ENCODE assay signal across 10 cellular contexts in the genomic region with DNA sequence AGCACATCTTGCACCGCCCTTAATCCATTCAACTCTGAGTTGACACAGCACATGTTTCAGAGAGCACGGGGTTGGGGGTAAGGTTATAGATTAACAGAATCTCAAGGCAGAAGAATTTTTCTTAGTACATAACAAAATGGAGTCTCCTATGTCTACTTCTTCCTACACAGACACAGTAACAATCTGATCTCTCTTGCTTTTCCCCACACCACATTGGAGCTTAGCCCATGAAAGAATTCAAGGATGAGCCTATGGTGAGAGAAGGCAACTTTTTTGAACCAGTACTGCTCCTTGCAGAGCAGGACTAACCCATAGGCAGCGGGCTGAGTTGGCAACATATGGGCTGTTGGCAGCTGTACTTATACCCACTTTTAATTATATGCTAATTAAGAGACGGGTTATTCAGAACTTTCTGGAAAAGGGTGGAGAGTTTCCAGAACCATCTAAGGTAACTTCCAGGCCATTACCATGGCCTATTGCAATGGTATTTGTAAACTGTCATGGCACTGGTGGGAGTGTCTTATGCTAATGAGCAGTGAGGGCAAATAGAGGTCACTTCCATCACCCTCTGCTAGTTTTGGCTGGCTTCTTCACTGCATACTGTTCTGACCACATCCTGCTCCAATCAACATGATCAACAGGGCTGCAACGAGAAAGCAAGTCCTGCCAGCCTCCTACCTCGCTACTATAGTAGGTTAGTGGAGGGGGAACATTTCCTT. TPM values are rescaled to one million over a fixed set of nuclear protein-coding genes. Genes with fewer than 3 reads are reported as not detected.
DNase-seq lines count a peak whose midpoint lies in the region; ATAC-seq and TF ChIP-seq lines count a peak whose summit lies in the region.
"Not testable (repeated sequence)": the region's sequence is repeated elsewhere in the genome, so short reads cannot be mapped to it uniquely, and the experiment has no call there.
"Had no signal": no experiment of that assay in that cellular context is flagged by ENCODE, and none has a peak within 500 bp of the region (broad histone marks: within the 10 kb centered on the region; RNA-seq: fewer than 3 reads in every experiment).

No MANE protein-coding gene starts in this region.

- H3K27me3 ChIP-seq in layer of hippocampus (ENCODE audit: control insufficient read depth, insufficient read depth, low read length) = not testable (repeated sequence)

- BruUV-seq in OCI-LY7 (replicated peaks; lab: Mats Ljungman, UMichigan) = not testable (repeated sequence)

- CTCF ChIA-PET in OCI-LY7 (lab: Charles Lee; ENCODE audit: unreplicated experiment); activated CD4-positive, alpha-beta memory T cell treated with anti-CD3 and anti-CD28 coated beads, Interleukin-2, amount 10 ng/mL, durations not matched to agents 7 days and 5 days (lab: Charles Lee): not testable (repeated sequence)

- intact Hi-C loops in OCI-LY7 (cut with micrococcal nuclease; ENCODE audit: unreplicated experiment) = not testable (repeated sequence)

- DNase-seq in EH (ENCODE audit: low read depth) (peak; percentile 83), OCI-LY7 (ENCODE audit: low spot score) (peak; percentile 53)
- peak; percentile 81 for DNase-seq in activated CD4-positive, alpha-beta memory T cell treated with anti-CD3 and anti-CD28 coated beads, Interleukin-2, amount 10 ng/mL, durations not matched to agents 7 days and 5 days
- DNase-seq in stimulated activated naive CD8-positive, alpha-beta T cell treated with anti-CD3 and anti-CD28 coated beads, Interleukin-15, Interleukin-2, amounts not matched to agents 100 U/mL and 50 U/mL, for 24 hours = peak; percentile 27

- H3K27ac ChIP-seq in OCI-LY7 (ENCODE audit: low read depth, low read length, poor library complexity, severe bottlenecking) = not testable (repeated sequence)
- H3K27ac ChIP-seq in cingulate gyrus (ENCODE audit: low read depth, low read length) = peak overlapping the region; percentile 2
- H3K27ac ChIP-seq in layer of hippocampus (ENCODE audit: low read depth, low read length) = peak overlapping the region; percentile 62

- H3K9me3 Mint-ChIP-seq in activated CD4-positive, alpha-beta memory T cell treated with anti-CD3 and anti-CD28 coated beads, Interleukin-2, amount 10 ng/mL, durations not matched to agents 7 days and 5 days = not testable (repeated sequence)

- H3K36me3 Mint-ChIP-seq in activated CD4-positive, alpha-beta memory T cell treated with anti-CD3 and anti-CD28 coated beads, Interleukin-2, amount 10 ng/mL, durations not matched to agents 7 days and 5 days (ENCODE audit: low read depth) = not testable (repeated sequence)

- not testable (repeated sequence) for H2AFZ ChIP-seq in OCI-LY7 (ENCODE audit: low read length)

- POLR2A ChIA-PET in OCI-LY7 (lab: Charles Lee) = interaction anchor here (0.6 kb wide), 1 partner anchor 602 kb away, joined by 3 read pairs; no protein-coding TSS in a partner anchor
- POLR2A ChIA-PET in activated CD4-positive, alpha-beta memory T cell treated with anti-CD3 and anti-CD28 coated beads, Interleukin-2, amount 10 ng/mL, durations not matched to agents 7 days and 5 days (lab: Charles Lee) = interaction anchor here (1.1 kb wide), 1 partner anchor 7 kb away, joined by 3 read pairs; no protein-coding TSS in a partner anchor

- H3K27ac Mint-ChIP-seq in activated CD4-positive, alpha-beta memory T cell treated with anti-CD3 and anti-CD28 coated beads, Interleukin-2, amount 10 ng/mL, durations not matched to agents 7 days and 5 days = peak overlapping the region; percentile 63

- H3K27me3 Mint-ChIP-seq in activated CD4-positive, alpha-beta memory T cell treated with anti-CD3 and anti-CD28 coated beads, Interleukin-2, amount 10 ng/mL, durations not matched to agents 7 days and 5 days = not testable (repeated sequence)

- not testable (repeated sequence) for H3K4me2 ChIP-seq in OCI-LY7 (ENCODE audit: low read length)

- H3K36me3 ChIP-seq in OCI-LY7 (ENCODE audit: insufficient read depth, low read length) = not testable (repeated sequence)

- not testable (repeated sequence) for H3K79me2 ChIP-seq in OCI-LY7 (ENCODE audit: insufficient read depth, low read depth, low read length)

- H3K4me3 ChIP-seq in OCI-LY7 (ENCODE audit: low read depth, low read length, poor library complexity, severe bottlenecking) = not testable (repeated sequence)

- not testable (repeated sequence) for H4K20me1 ChIP-seq in OCI-LY7 (ENCODE audit: insufficient read depth, low read length)

- TF ChIP-seq CTCF in OCI-LY7 (conservative IDR thresholded peaks at IDR 0.05; ENCODE audit: low read length) = not testable (repeated sequence)

- H3K9me2 ChIP-seq in OCI-LY7 (ENCODE audit: insufficient read depth, low read length) = not testable (repeated sequence)

- peak overlapping the region; percentile 58 for H3K4me3 Mint-ChIP-seq in activated CD4-positive, alpha-beta memory T cell treated with anti-CD3 and anti-CD28 coated beads, Interleukin-2, amount 10 ng/mL, durations not matched to agents 7 days and 5 days

- not testable (repeated sequence) for H3K9me3 ChIP-seq in OCI-LY7 (ENCODE audit: low read length)

- ATAC-seq in GM21390 (IDR thresholded peaks at IDR 0.05; ENCODE audit: unreplicated experiment) (peak; percentile 76), HG03432 (IDR thresholded peaks at IDR 0.05; ENCODE audit: unreplicated experiment) (peak; percentile 87)
- peak; percentile 74 for ATAC-seq in stimulated activated naive CD8-positive, alpha-beta T cell treated with anti-CD3 and anti-CD28 coated beads, Interleukin-15, Interleukin-2, amounts not matched to agents 100 U/mL and 50 U/mL, for 24 hours

- H3K4me1 Mint-ChIP-seq in activated CD4-positive, alpha-beta memory T cell treated with anti-CD3 and anti-CD28 coated beads, Interleukin-2, amount 10 ng/mL, durations not matched to agents 7 days and 5 days = peaks cover 52% of the 10 kb centered on the region

- H3K4me1 ChIP-seq in OCI-LY7 (ENCODE audit: insufficient read depth, low read length, poor library complexity, severe bottlenecking) = not testable (repeated sequence)

RNA-seq across cellular contexts. Expression of a gene that starts 5.4 kb away (rescaled TPM):
- 6.5 and 6.8 TPM in 2 replicates for total RNA-seq in OCI-LY7 (2014; rRNA removed; shearing (Covaris generic))
- total RNA-seq in OCI-LY7 (2022) = 1.3 and 1.4 TPM in 2 replicates
- total RNA-seq in activated CD4-positive, alpha-beta memory T cell treated with anti-CD3 and anti-CD28 coated beads, Interleukin-2, amount 10 ng/mL, durations not matched to agents 7 days and 5 days = 100 to 1,000 TPM; 104 to 106 TPM
- total RNA-seq: neural crest cell had no signal

RNA-seq across cellular contexts. Expression of a gene that starts 25.3 kb away (rescaled TPM):
- not detected in 2 replicates for total RNA-seq in OCI-LY7 (2014; rRNA removed; shearing (Covaris generic))
- not detected in 2 replicates for total RNA-seq in OCI-LY7 (2022)
- not detected for total RNA-seq in activated CD4-positive, alpha-beta memory T cell treated with anti-CD3 and anti-CD28 coated beads, Interleukin-2, amount 10 ng/mL, durations not matched to agents 7 days and 5 days
- total RNA-seq: cerebellum, neural crest cell had no signal

RNA-seq across cellular contexts. Expression of a gene that starts 31.9 kb away (rescaled TPM):
- total RNA-seq in OCI-LY7 (2014; rRNA removed; shearing (Covaris generic)) = not detected in 2 replicates
- not detected in 2 replicates for total RNA-seq in OCI-LY7 (2022)
- not detected for total RNA-seq in activated CD4-positive, alpha-beta memory T cell treated with anti-CD3 and anti-CD28 coated beads, Interleukin-2, amount 10 ng/mL, durations not matched to agents 7 days and 5 days
- total RNA-seq: cerebellum, neural crest cell had no signal

RNA-seq across cellular contexts. Expression of a gene that starts 40.3 kb away (rescaled TPM):
- total RNA-seq in OCI-LY7 (2014; rRNA removed; shearing (Covaris generic)) = not detected in 2 replicates
- total RNA-seq in OCI-LY7 (2022) = not detected in 2 replicates
- total RNA-seq in activated CD4-positive, alpha-beta memory T cell treated with anti-CD3 and anti-CD28 coated beads, Interleukin-2, amount 10 ng/mL, durations not matched to agents 7 days and 5 days = not detected

Comparison
In these comparisons a context has a peak if more than half of its experiments do, and no peak if none do; other contexts are left out.
1. DNase-seq: peak in every context shown above with its lines; median percentile 83 in EH; 81 in activated CD4-positive, alpha-beta memory T cell treated with anti-CD3 and anti-CD28 coated beads, Interleukin-2, amount 10 ng/mL, durations not matched to agents 7 days and 5 days; 53 in OCI-LY7; 27 in stimulated activated naive CD8-positive, alpha-beta T cell treated with anti-CD3 and anti-CD28 coated beads, Interleukin-15, Interleukin-2, amounts not matched to agents 100 U/mL and 50 U/mL, for 24 hours.
2. RNA of a gene that starts 5.4 kb away (total RNA-seq): 104 to 106 TPM in activated CD4-positive, alpha-beta memory T cell treated with anti-CD3 and anti-CD28 coated beads, Interleukin-2, amount 10 ng/mL, durations not matched to agents 7 days and 5 days; 1.3 to 6.8 TPM in OCI-LY7; every median in the first group is over 10 times any median in the second.
3. Peak in every context shown above with its lines, with median percentiles within 50 percentile points of each other: ATAC-seq.